In the genomic region with DNA sequence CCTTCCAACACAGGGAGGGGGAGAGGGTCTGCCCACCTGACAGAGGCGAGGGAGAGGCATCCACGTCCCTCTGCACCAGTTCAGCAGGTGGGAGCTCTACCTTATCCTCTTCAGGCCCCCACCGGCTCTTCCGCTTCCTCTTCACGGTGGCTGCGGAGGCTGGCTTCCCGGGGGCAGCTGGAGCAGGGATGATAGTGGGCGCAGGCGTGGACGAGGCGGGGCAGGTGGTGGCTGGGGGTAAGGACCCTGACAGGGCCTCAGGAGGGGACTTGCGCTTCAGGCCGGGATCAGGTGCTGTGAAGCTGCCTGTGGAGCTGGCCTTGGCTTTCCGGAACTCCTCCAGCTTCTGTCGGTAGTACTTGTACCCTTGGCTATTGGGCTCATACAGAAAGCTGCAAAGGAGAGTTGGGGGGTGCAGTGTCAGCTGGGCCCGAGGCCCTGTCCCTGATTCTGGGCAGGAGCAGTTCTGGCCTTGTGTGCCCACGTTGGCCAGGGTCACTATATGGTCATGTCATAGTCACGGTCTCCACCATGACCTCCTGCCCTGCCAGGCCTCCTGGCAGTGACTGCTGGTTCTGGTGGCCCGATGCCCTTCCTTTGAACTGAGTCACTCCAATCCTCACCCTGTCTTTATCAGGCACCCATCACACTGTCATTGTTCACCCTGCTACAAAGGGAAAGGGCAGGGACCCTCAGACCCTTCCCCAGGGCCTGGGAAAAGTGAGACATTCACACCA, we compare ENCODE assay signal across 2 cellular contexts.
TF ChIP-seq lines count a peak whose summit lies in the region.

No MANE protein-coding gene starts in this region.

TF ChIP-seq in SK-N-SH, 30 proteins besides CTCF, POLR2A, EP300 and RAD21 (continued from another document):
- TF ChIP-seq FOXM1 (IDR thresholded peaks at IDR 0.05; ENCODE audit: low read depth) (no peak), EZH2phosphoT487 (IDR thresholded peaks at IDR 0.05; ENCODE audit: borderline replicate concordance, low read depth) (no peak), YY1 (IDR thresholded peaks at IDR 0.05; ENCODE audit: low read depth) (no peak), RFX5 (IDR thresholded peaks at IDR 0.05; ENCODE audit: low read length) (no peak), JUND (IDR thresholded peaks at IDR 0.05) (no peak), MXI1 (IDR thresholded peaks at IDR 0.05; ENCODE audit: low read depth, low read length) (no peak), RCOR1 (IDR thresholded peaks at IDR 0.05; ENCODE audit: low read length) (no peak)
- TF ChIP-seq, protein P1, sequence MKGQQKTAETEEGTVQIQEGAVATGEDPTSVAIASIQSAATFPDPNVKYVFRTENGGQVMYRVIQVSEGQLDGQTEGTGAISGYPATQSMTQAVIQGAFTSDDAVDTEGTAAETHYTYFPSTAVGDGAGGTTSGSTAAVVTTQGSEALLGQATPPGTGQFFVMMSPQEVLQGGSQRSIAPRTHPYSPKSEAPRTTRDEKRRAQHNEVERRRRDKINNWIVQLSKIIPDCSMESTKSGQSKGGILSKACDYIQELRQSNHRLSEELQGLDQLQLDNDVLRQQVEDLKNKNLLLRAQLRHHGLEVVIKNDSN (IDR thresholded peaks at IDR 0.05; ENCODE audit: borderline replicate concordance, low read depth): no peak

TF ChIP-seq in SK-N-SH treated with all-trans-retinoic acid at 6 μM for 48 hours, 23 proteins besides CTCF, POLR2A, EP300 and RAD21 (continued from another document):
- TF ChIP-seq TSHZ2 (CRISPR knock-in tag; IDR thresholded peaks at IDR 0.05) (no peak), PPARA (CRISPR knock-in tag; IDR thresholded peaks at IDR 0.05; ENCODE audit: borderline replicate concordance) (no peak), ZNF70 (CRISPR knock-in tag; IDR thresholded peaks at IDR 0.05) (no peak), ZNF565 (CRISPR knock-in tag; conservative IDR thresholded peaks at IDR 0.05; ENCODE audit: low read depth) (no peak), SNAI2 (CRISPR knock-in tag; IDR thresholded peaks at IDR 0.05) (no peak), ISL1 (CRISPR knock-in tag; IDR thresholded peaks at IDR 0.05) (no peak), POU6F1 (CRISPR knock-in tag; IDR thresholded peaks at IDR 0.05; ENCODE audit: borderline replicate concordance, low read depth) (no peak), ZFP3 (CRISPR knock-in tag; IDR thresholded peaks at IDR 0.05) (no peak)
- TF ChIP-seq, protein P2, sequence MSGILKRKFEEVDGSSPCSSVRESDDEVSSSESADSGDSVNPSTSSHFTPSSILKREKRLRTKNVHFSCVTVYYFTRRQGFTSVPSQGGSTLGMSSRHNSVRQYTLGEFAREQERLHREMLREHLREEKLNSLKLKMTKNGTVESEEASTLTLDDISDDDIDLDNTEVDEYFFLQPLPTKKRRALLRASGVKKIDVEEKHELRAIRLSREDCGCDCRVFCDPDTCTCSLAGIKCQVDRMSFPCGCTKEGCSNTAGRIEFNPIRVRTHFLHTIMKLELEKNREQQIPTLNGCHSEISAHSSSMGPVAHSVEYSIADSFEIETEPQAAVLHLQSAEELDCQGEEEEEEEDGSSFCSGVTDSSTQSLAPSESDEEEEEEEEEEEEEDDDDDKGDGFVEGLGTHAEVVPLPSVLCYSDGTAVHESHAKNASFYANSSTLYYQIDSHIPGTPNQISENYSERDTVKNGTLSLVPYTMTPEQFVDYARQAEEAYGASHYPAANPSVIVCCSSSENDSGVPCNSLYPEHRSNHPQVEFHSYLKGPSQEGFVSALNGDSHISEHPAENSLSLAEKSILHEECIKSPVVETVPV (CRISPR knock-in tag; IDR thresholded peaks at IDR 0.05): no peak
